ENCODE assay signal across 33 cellular contexts in genomic region chr14:50917449-50917848, GRCh38. TPM values are rescaled to one million over a fixed set of nuclear protein-coding genes. Genes with fewer than 3 reads are reported as not detected.
"Had no signal": no experiment of that assay in that cellular context is flagged by ENCODE, and none has a peak within 500 bp of the region (broad histone marks: within the 10 kb centered on the region; RNA-seq: fewer than 3 reads in every experiment).

No MANE protein-coding gene starts in this region.

- H3K4me1 Mint-ChIP-seq: immature natural killer cell; naive thymus-derived CD4-positive, alpha-beta T cell; stimulated activated memory B cell treated with anti-CD40 and anti-IgM and Interleukin-4, amounts not matched to agents 10 μg/mL and 1 μg/mL and 100 μg/mL, for 72 hours; stimulated activated naive CD8-positive, alpha-beta T cell treated with anti-CD3 and anti-CD28 coated beads, Interleukin-15, amount 100 ng/mL, for 72 hours had no signal

- H3K9me3 ChIP-seq: left ventricle myocardium inferior, ovary, prostate gland, sigmoid colon, spleen, tibial nerve had no signal

- FAIRE-seq: islet of Langerhans, kidney, small intestine had no signal

- ATAC-seq: left colon; naive thymus-derived CD4-positive, alpha-beta T cell; natural killer cell treated with Interleukin-12 subunit alpha and Interleukin-12 subunit beta and Interleukin-15 and Interleukin-18, amount 100 ng/mL, for 72 hours; right cardiac atrium; stimulated activated memory B cell treated with anti-CD40 and anti-IgM and Interleukin-4, amounts not matched to agents 10 μg/mL and 1 μg/mL and 100 μg/mL, for 72 hours; stimulated activated naive CD8-positive, alpha-beta T cell treated with anti-CD3 and anti-CD28 coated beads, Interleukin-15, amount 100 ng/mL, for 72 hours had no signal

- H3K4me3 ChIP-seq: left ventricle myocardium inferior, lung, ovary, prostate gland, sigmoid colon, spleen, tibial nerve had no signal

- H3K4me1 ChIP-seq: left ventricle myocardium inferior, prostate gland, sigmoid colon, spleen had no signal

- H3K4me3 Mint-ChIP-seq: immature natural killer cell; mesothelial cell of epicardium; naive thymus-derived CD4-positive, alpha-beta T cell; natural killer cell treated with Interleukin-12 subunit alpha and Interleukin-12 subunit beta and Interleukin-15 and Interleukin-18, amount 100 ng/mL, for 72 hours; stimulated activated memory B cell treated with anti-CD40 and anti-IgM and Interleukin-4, amounts not matched to agents 10 μg/mL and 1 μg/mL and 100 μg/mL, for 72 hours; stimulated activated naive CD8-positive, alpha-beta T cell treated with anti-CD3 and anti-CD28 coated beads, Interleukin-15, amount 100 ng/mL, for 72 hours; type B pancreatic cell had no signal

- H3K36me3 ChIP-seq: ovary had no signal

- DNase-seq: head of caudate nucleus; hippocampal formation; immature natural killer cell; kidney; left colon; left ventricle myocardium inferior; mesendoderm; naive thymus-derived CD4-positive, alpha-beta T cell; ovary; retina; right cardiac atrium; sigmoid colon; small intestine; spleen; stimulated activated CD4-positive, alpha-beta T cell treated with anti-CD3 and anti-CD28 coated beads, Interleukin-1b, Interleukin-23, amount 100 ng/mL, for 48 hours; stimulated activated CD4-positive, alpha-beta T cell treated with anti-CD3 and anti-CD28 coated beads, Interleukin-2, amount 100 ng/mL, for 48 hours; stimulated activated CD4-positive, alpha-beta T cell treated with anti-CD3 and anti-CD28 coated beads, Interleukin-4, amount 100 ng/mL, for 4 hours; stimulated activated CD8-positive, alpha-beta memory T cell treated with anti-CD3 and anti-CD28 coated beads, Interleukin-4, amount 100 ng/mL, for 48 hours; stimulated activated naive CD4-positive, alpha-beta T cell treated with Interleukin-2 at 50 U/mL for 16 hours; stimulated activated naive CD8-positive, alpha-beta T cell treated with anti-CD3 and anti-CD28 coated beads, Interleukin-15, amount 100 ng/mL, for 72 hours; substantia nigra had no signal

- H3K27ac ChIP-seq: left ventricle myocardium inferior, ovary, prostate gland, sigmoid colon, spleen, tibial nerve had no signal

- H3K9me3 Mint-ChIP-seq: immature natural killer cell; mesothelial cell of epicardium; naive thymus-derived CD4-positive, alpha-beta T cell; natural killer cell treated with Interleukin-12 subunit alpha and Interleukin-12 subunit beta and Interleukin-15 and Interleukin-18, amount 100 ng/mL, for 72 hours; stimulated activated memory B cell treated with anti-CD40 and anti-IgM and Interleukin-4, amounts not matched to agents 10 μg/mL and 1 μg/mL and 100 μg/mL, for 72 hours; stimulated activated naive CD8-positive, alpha-beta T cell treated with anti-CD3 and anti-CD28 coated beads, Interleukin-15, amount 100 ng/mL, for 72 hours; type B pancreatic cell had no signal

- H3K27ac Mint-ChIP-seq: immature natural killer cell; mesothelial cell of epicardium; naive thymus-derived CD4-positive, alpha-beta T cell; natural killer cell treated with Interleukin-12 subunit alpha and Interleukin-12 subunit beta and Interleukin-15 and Interleukin-18, amount 100 ng/mL, for 72 hours; stimulated activated memory B cell treated with anti-CD40 and anti-IgM and Interleukin-4, amounts not matched to agents 10 μg/mL and 1 μg/mL and 100 μg/mL, for 72 hours; stimulated activated naive CD8-positive, alpha-beta T cell treated with anti-CD3 and anti-CD28 coated beads, Interleukin-15, amount 100 ng/mL, for 72 hours; type B pancreatic cell had no signal

- H3K27me3 ChIP-seq: ovary, sigmoid colon, spleen, tibial nerve had no signal

- H3K36me3 Mint-ChIP-seq: immature natural killer cell; naive thymus-derived CD4-positive, alpha-beta T cell; natural killer cell treated with Interleukin-12 subunit alpha and Interleukin-12 subunit beta and Interleukin-15 and Interleukin-18, amount 100 ng/mL, for 72 hours; stimulated activated memory B cell treated with anti-CD40 and anti-IgM and Interleukin-4, amounts not matched to agents 10 μg/mL and 1 μg/mL and 100 μg/mL, for 72 hours had no signal

RNA-seq across cellular contexts. Expression of gene PYGL, which starts 26.8 kb away (rescaled TPM):
- polyA plus RNA-seq: neural cell had no signal

RNA-seq across cellular contexts. Expression of gene ABHD12B, which starts 45.6 kb away (rescaled TPM):
- total RNA-seq: kidney, left ventricle myocardium inferior, mononuclear cell, prostate gland, right cardiac atrium, sigmoid colon, spleen, temporal lobe, tibial nerve, urinary bladder had no signal
- polyA plus RNA-seq: immature natural killer cell; naive thymus-derived CD4-positive, alpha-beta T cell; neural cell; right cardiac atrium; spleen; urinary bladder had no signal
